ENCODE assay signal across 22 cellular contexts in genomic region chr15:66642514-66642913, GRCh38.
"Had no signal": no experiment of that assay in that cellular context is flagged by ENCODE, and none has a peak within 500 bp of the region (broad histone marks: within the 10 kb centered on the region; RNA-seq: fewer than 3 reads in every experiment).

No MANE protein-coding gene starts in this region.

- DNase-seq: activated CD4-positive, alpha-beta T cell treated with anti-CD3 and anti-CD28 coated beads for 36 hours; activated CD4-positive, CD25-positive, alpha-beta regulatory T cell; activated naive CD4-positive, alpha-beta T cell; activated T-cell treated with anti-CD3 and anti-CD28 coated beads for 4 hours; activated T-cell treated with anti-CD3 and anti-CD28 coated beads, Interleukin-2, amount 50 U/mL, for 72 hours; esophagus squamous epithelium; foreskin melanocyte; islet precursor cell; nucleus accumbens; pancreas; spleen; stimulated activated naive CD4-positive, alpha-beta T cell; tibial artery had no signal

- ATAC-seq: activated CD4-positive, alpha-beta T cell treated with anti-CD3 and anti-CD28 coated beads for 36 hours; activated naive CD4-positive, alpha-beta T cell treated with anti-CD3 and anti-CD28 coated beads, Interleukin-2, amount 50 U/mL, for 72 hours; activated T-cell treated with anti-CD3 and anti-CD28 coated beads, Interleukin-2, amount 50 U/mL, for 72 hours; pancreas had no signal

- H3K27me3 ChIP-seq: breast epithelium, esophagus squamous epithelium, pancreas, spleen, suprapubic skin, tibial artery had no signal

- H3K9me3 ChIP-seq: breast epithelium, esophagus squamous epithelium, pancreas, prostate gland, spleen, suprapubic skin, tibial artery had no signal

- H3K4me3 ChIP-seq: breast epithelium, esophagus squamous epithelium, lung, pancreas, prostate gland, spleen, suprapubic skin, tibial artery had no signal

- H3K27ac Mint-ChIP-seq: activated CD4-positive, alpha-beta T cell treated with anti-CD3 and anti-CD28 coated beads for 36 hours; activated naive CD4-positive, alpha-beta T cell treated with anti-CD3 and anti-CD28 coated beads, Interleukin-2, amount 50 U/mL, for 72 hours; activated T-cell treated with anti-CD3 and anti-CD28 coated beads, Interleukin-2, amount 50 U/mL, for 72 hours; dendritic cell treated with granulocyte-macrophage colony-stimulating factor and Interleukin-4, amounts not matched to agents 40 ng/mL and 50 ng/mL, for 4 days had no signal

- H3K36me3 Mint-ChIP-seq: activated naive CD4-positive, alpha-beta T cell treated with anti-CD3 and anti-CD28 coated beads, Interleukin-2, amount 50 U/mL, for 72 hours had no signal

- H3K27ac ChIP-seq: breast epithelium, epithelial cell of prostate, esophagus squamous epithelium, pancreas, prostate gland, spleen, suprapubic skin, tibial artery had no signal

- H3K36me3 ChIP-seq: breast epithelium, esophagus squamous epithelium, pancreas, prostate gland, spleen, suprapubic skin, tibial artery had no signal

- H3K27me3 Mint-ChIP-seq: activated CD4-positive, alpha-beta T cell treated with anti-CD3 and anti-CD28 coated beads for 36 hours; central memory CD8-positive, alpha-beta T cell had no signal

- H3K9me3 Mint-ChIP-seq: activated naive CD4-positive, alpha-beta T cell treated with anti-CD3 and anti-CD28 coated beads, Interleukin-2, amount 50 U/mL, for 72 hours; activated T-cell treated with anti-CD3 and anti-CD28 coated beads, Interleukin-2, amount 50 U/mL, for 72 hours; central memory CD8-positive, alpha-beta T cell; dendritic cell treated with granulocyte-macrophage colony-stimulating factor and Interleukin-4, amounts not matched to agents 40 ng/mL and 50 ng/mL, for 4 days; neural crest cell had no signal

- H3K4me3 Mint-ChIP-seq: activated CD4-positive, alpha-beta T cell treated with anti-CD3 and anti-CD28 coated beads for 36 hours; activated T-cell treated with anti-CD3 and anti-CD28 coated beads, Interleukin-2, amount 50 U/mL, for 72 hours; central memory CD8-positive, alpha-beta T cell; dendritic cell treated with granulocyte-macrophage colony-stimulating factor and Interleukin-4, amounts not matched to agents 40 ng/mL and 50 ng/mL, for 4 days; neural crest cell had no signal

- H3K4me1 ChIP-seq: breast epithelium, pancreas had no signal
